8 cellular contexts compared by ENCODE assay signal in the genomic region with DNA sequence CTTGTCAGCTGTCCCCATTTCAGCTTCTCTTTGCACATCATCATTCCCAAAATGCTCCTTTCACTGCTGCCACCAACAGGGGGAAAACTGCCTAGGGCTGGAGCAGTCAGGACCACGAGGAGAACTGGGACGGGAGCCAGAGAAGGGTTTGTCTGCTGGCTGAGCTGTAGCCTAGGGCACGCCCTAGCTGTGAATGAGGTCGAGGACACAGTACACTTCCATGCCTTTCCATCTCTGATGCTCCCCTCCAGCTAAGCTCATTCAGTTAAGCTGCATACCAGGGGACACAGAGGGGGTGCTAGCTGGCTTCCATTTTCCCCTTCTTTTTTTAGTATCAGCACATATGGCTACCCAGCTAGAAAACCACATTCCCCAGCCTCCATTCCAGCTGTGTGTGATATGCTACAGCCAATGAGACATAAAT.
DNase-seq lines count a peak whose midpoint lies in the region; ATAC-seq and TF ChIP-seq lines count a peak whose summit lies in the region.

No MANE protein-coding gene starts in this region.

- no peaks in the 10 kb centered on the region for H3K36me3 ChIP-seq in GM23338 (ENCODE audit: insufficient read depth)
- no peaks in the 10 kb centered on the region for H3K36me3 ChIP-seq in SJCRH30

- H3K4me1 ChIP-seq in GM23338 (ENCODE audit: insufficient read depth): no peaks in the 10 kb centered on the region
- H3K4me1 ChIP-seq in SJCRH30: peaks cover 4% of the 10 kb centered on the region; the same call in 1 of the 2 replicates

- no peaks in the 10 kb centered on the region for H3K36me3 Mint-ChIP-seq in GM23338 (ENCODE audit: low read depth)

- DNase-seq in GM23338 (ENCODE audit: low spot score) (peak; percentile 51), SJCRH30 (peak; percentile 90 to 94), fibroblast of the aortic adventitia (ENCODE audit: low read depth) (peak; percentile 91), omental fat pad (ENCODE audit: low spot score) (no peak)
- DNase-seq in activated CD8-positive, alpha-beta memory T cell treated with anti-CD3 and anti-CD28 coated beads for 24 hours: no peak

- H3F3A ChIP-seq in GM23338 (replicated peaks; ENCODE audit: low read depth): no peaks in the 10 kb centered on the region

- no peak overlapping the region for H2AFZ ChIP-seq in GM23338

- H3K27me3 ChIP-seq in GM23338 (ENCODE audit: insufficient read depth) (no peaks in the 10 kb centered on the region), SJCRH30 (no peaks in the 10 kb centered on the region)

- 0 out of 2 replicates have a peak overlapping the region, but pooled peaks have one; percentile 32 for H3K27ac ChIP-seq in GM23338 (ENCODE audit: low read depth)
- H3K27ac ChIP-seq in SJCRH30: no peak overlapping the region

- H3K4me3 ChIP-seq in GM23338 (no peak overlapping the region), SJCRH30 (no peak overlapping the region), fibroblast of the aortic adventitia (ENCODE audit: low read depth, low read length) (no peak overlapping the region)

- no peaks in the 10 kb centered on the region for H3K79me2 ChIP-seq in GM23338 (replicated peaks; ENCODE audit: insufficient read depth)

- TF ChIP-seq CTCF in GM23338 (conservative IDR thresholded peaks at IDR 0.05; ENCODE audit: low read depth in 2 of 2) (peak in 1 of 2 experiments; percentile 45; a peak in 3 of 4 replicates), fibroblast of the aortic adventitia (IDR thresholded peaks at IDR 0.05; ENCODE audit: insufficient read depth, low read length) (peak; percentile 72), omental fat pad (IDR thresholded peaks at IDR 0.05) (no peak)

- H4K20me1 ChIP-seq in GM23338 (replicated peaks; ENCODE audit: insufficient read depth): no peaks in the 10 kb centered on the region

- no peaks in the 10 kb centered on the region for H3K9me2 ChIP-seq in GM23338 (ENCODE audit: insufficient read depth)

- no peaks in the 10 kb centered on the region; the same call in 2 of the 3 replicates for H3K9me3 Mint-ChIP-seq in GM23338

- H3K4me3 Mint-ChIP-seq in GM23338: no peak overlapping the region

- H3K9me3 ChIP-seq in SJCRH30 (replicated peaks): no peaks in the 10 kb centered on the region

- H3K4me2 ChIP-seq in GM23338: no peak overlapping the region

- peak; percentile 90 for ATAC-seq in GM23338
- ATAC-seq in omental fat pad (ENCODE audit: low FRiP score): peak; percentile 52
- ATAC-seq in GM21515 (IDR thresholded peaks at IDR 0.05; ENCODE audit: unreplicated experiment): no peak
- ATAC-seq in HG02981 (IDR thresholded peaks at IDR 0.05; ENCODE audit: unreplicated experiment): no peak
- ATAC-seq in GM21723 (IDR thresholded peaks at IDR 0.05; ENCODE audit: unreplicated experiment): no peak

- H3K27me3 Mint-ChIP-seq in GM23338 (ENCODE audit: insufficient read depth, low read depth, poor library complexity): peaks cover 12% of the 10 kb centered on the region

- no peaks in the 10 kb centered on the region for H3K4me1 Mint-ChIP-seq in GM23338

- H3K27ac Mint-ChIP-seq in GM23338: no peak overlapping the region

TF ChIP-seq in GM23338, 12 proteins besides CTCF, POLR2A, EP300 and RAD21:
- TF ChIP-seq EZH2 (IDR thresholded peaks at IDR 0.05; ENCODE audit: low read depth, unreplicated experiment): no peak
- no peak for TF ChIP-seq ETS1 (IDR thresholded peaks at IDR 0.05)
- no peak for TF ChIP-seq ZNF462 (CRISPR knock-in tag; IDR thresholded peaks at IDR 0.05)
- no peak for TF ChIP-seq EZH2phosphoT487 (IDR thresholded peaks at IDR 0.05; ENCODE audit: unreplicated experiment)
- no peak for TF ChIP-seq POLR2AphosphoS5 (IDR thresholded peaks at IDR 0.05; ENCODE audit: low read depth)
- TF ChIP-seq CREB1 (CRISPR knock-in tag; IDR thresholded peaks at IDR 0.05; ENCODE audit: low read depth): no peak

Comparison
In these comparisons a context has a peak if more than half of its experiments do, and no peak if none do; other contexts are left out.
1. ATAC-seq: peak in GM23338 (single experiment) and omental fat pad (single experiment); none in GM21515 (single experiment), HG02981 (single experiment) and GM21723 (single experiment).
2. DNase-seq: peak in GM23338 (single experiment), SJCRH30 (2 of 2) and fibroblast of the aortic adventitia (single experiment); none in omental fat pad (single experiment) and activated CD8-positive, alpha-beta memory T cell treated with anti-CD3 and anti-CD28 coated beads for 24 hours (single experiment).